10 cellular contexts compared by ENCODE assay signal in the genomic region with DNA sequence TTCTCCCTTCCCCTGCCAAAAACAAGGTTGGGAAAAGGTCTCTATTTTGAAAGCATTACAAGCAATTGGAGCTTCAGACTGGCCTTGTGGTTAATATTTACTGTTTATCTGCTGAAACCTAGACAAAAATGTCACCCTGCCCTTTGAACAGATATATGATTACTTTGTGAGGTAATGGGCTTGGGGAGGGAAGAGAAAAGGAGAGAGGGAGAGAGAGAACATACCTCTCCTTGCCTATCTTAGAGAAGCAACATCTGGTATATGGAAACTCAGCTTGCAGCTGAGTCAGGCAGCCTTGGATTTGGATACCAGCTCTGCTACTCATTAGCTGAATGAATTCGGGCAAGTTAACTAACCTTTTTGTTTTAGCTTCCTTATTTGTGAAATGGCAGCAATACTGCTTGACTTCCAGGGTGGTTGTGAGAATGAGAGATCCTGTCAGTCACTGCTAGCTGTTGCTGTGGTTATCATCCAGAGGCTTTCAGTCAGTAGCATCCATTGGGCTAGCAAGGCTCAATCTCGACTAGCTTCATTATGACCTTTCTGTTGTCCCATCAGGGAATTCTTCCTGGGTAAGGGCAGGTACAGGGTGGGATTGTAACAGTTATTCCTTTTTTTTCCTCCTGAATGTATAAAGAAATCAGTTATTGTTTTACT. TPM values are rescaled to one million over a fixed set of nuclear protein-coding genes. Genes with fewer than 3 reads are reported as not detected.
DNase-seq lines count a peak whose midpoint lies in the region; ATAC-seq and TF ChIP-seq lines count a peak whose summit lies in the region.
"Had no signal": no experiment of that assay in that cellular context is flagged by ENCODE, and none has a peak within 500 bp of the region (broad histone marks: within the 10 kb centered on the region; RNA-seq: fewer than 3 reads in every experiment).

No MANE protein-coding gene starts in this region.

- H3K79me2 ChIP-seq in SK-N-SH (ENCODE audit: insufficient read depth) (peaks cover 100% of the 10 kb centered on the region), trophoblast cell (ENCODE audit: control insufficient read depth, insufficient read depth, low read length, poor library complexity) (no peaks in the 10 kb centered on the region)

- H2AFZ ChIP-seq in SK-N-SH (ENCODE audit: low read depth), result no peak overlapping the region
- H2AFZ ChIP-seq in trophoblast cell (ENCODE audit: insufficient read depth, low read length, poor library complexity), result no peak overlapping the region

- no peak overlapping the region for H3K4ac ChIP-seq in trophoblast cell (ENCODE audit: low read depth, low read length)

- no peak overlapping the region for H4K8ac ChIP-seq in trophoblast cell (ENCODE audit: low read depth, low read length)

- WGBS in SK-N-SH (ENCODE audit: low lambda C conversion rate), result 94% methylated on average over 2 of the region's 2 CpGs
- WGBS in trophoblast cell (ENCODE audit: extremely low coverage, insufficient coverage, insufficient read length), result no CpG with 5 or more reads among the region's 2 CpGs

- H2BK12ac ChIP-seq in trophoblast cell (ENCODE audit: low read length), result no peak overlapping the region

- H3K23ac ChIP-seq in trophoblast cell (ENCODE audit: low read length), result no peak overlapping the region

- no peak overlapping the region for H4K91ac ChIP-seq in trophoblast cell (ENCODE audit: low read depth, low read length)

- no peak for TF ChIP-seq RAD21 in SK-N-SH (IDR thresholded peaks at IDR 0.05; ENCODE audit: low read length)

- H3K4me3 ChIP-seq in SK-N-SH (ENCODE audit: low read depth in 2 of 2, low read length in 1 of 2), result no peak overlapping the region
- H3K4me3 ChIP-seq in fibroblast of pulmonary artery (replicated peaks; ENCODE audit: low read depth, low read length), result no peak overlapping the region
- H3K4me3 ChIP-seq in trophoblast cell (ENCODE audit: low read depth, low read length), result no peak overlapping the region

- CTCF ChIA-PET in SK-N-SH (lab: Yijun Ruan, JAX), result interaction anchor here (1.1 kb wide), 1 partner anchor 8 kb away, joined by 3 read pairs; no protein-coding TSS in a partner anchor

- no peak overlapping the region for H4K12ac ChIP-seq in trophoblast cell (ENCODE audit: low read depth, low read length)

- H3K27me3 ChIP-seq in SK-N-SH (ENCODE audit: insufficient read depth) (no peaks in the 10 kb centered on the region), trophoblast cell (ENCODE audit: insufficient read depth, low read length) (no peaks in the 10 kb centered on the region)

- peak; percentile 12 for DNase-seq in EL
- DNase-seq in SK-N-SH, result no peak
- peak; percentile 27 for DNase-seq in fibroblast of pulmonary artery (ENCODE audit: low read depth)
- peak; percentile 10 to 33 for DNase-seq in trophoblast cell
- no peak for DNase-seq in GM13976 (ENCODE audit: low spot score)
- no peak for DNase-seq in NCI-H526 (lab: John Stamatoyannopoulos, UW)
- DNase-seq: amygdala, T-helper 17 cell had no signal

- no peaks in the 10 kb centered on the region for H3K79me1 ChIP-seq in trophoblast cell (ENCODE audit: low read length)

- no peak overlapping the region for H2BK5ac ChIP-seq in trophoblast cell (ENCODE audit: low read depth, low read length, poor library complexity)

- H3K36me3 ChIP-seq in SK-N-SH (replicated peaks in 1 of 2; ENCODE audit: control insufficient read depth in 1 of 2, insufficient read depth in 2 of 2, low read length in 1 of 2), result peaks cover 13 to 26% of the 10 kb centered on the region in 2 experiments
- peaks cover 0 to 2% of the 10 kb centered on the region in 2 experiments for H3K36me3 ChIP-seq in trophoblast cell (ENCODE audit: control insufficient read depth in 1 of 2, insufficient read depth in 2 of 2, low read length in 2 of 2)

- H3K18ac ChIP-seq in trophoblast cell (ENCODE audit: low read length), result no peak overlapping the region

- no peaks in the 10 kb centered on the region for H3K9me3 ChIP-seq in SK-N-SH
- H3K9me3 ChIP-seq in trophoblast cell (ENCODE audit: insufficient read depth, low read depth, low read length), result no peaks in the 10 kb centered on the region

- H2BK120ac ChIP-seq in trophoblast cell (ENCODE audit: insufficient read depth, low read length, poor library complexity), result no peak overlapping the region

- H3K9ac ChIP-seq in SK-N-SH (no peak overlapping the region), trophoblast cell (ENCODE audit: low read length) (no peak overlapping the region)

- POLR2A ChIA-PET in SK-N-SH (lab: Yijun Ruan, JAX), result no interaction called here

- H3F3A ChIP-seq in SK-N-SH (replicated peaks; ENCODE audit: insufficient read depth), result peaks cover 17% of the 10 kb centered on the region

- peaks cover 84% of the 10 kb centered on the region for H4K20me1 ChIP-seq in SK-N-SH (ENCODE audit: insufficient read depth)

- no peak for ATAC-seq in GM21423 (IDR thresholded peaks at IDR 0.05; ENCODE audit: unreplicated experiment)
- ATAC-seq: stimulated activated memory B cell treated with anti-CD40 and anti-IgM and Interleukin-4, amounts not matched to agents 10 μg/mL and 1 μg/mL and 100 μg/mL, for 72 hours; T-helper 17 cell had no signal

- no peak overlapping the region for H2AK5ac ChIP-seq in trophoblast cell (ENCODE audit: low read length)

- H3K4me2 ChIP-seq in SK-N-SH (no peak overlapping the region), trophoblast cell (ENCODE audit: low read length) (no peak overlapping the region)

- H3K4me1 ChIP-seq in SK-N-SH (ENCODE audit: control insufficient read depth in 1 of 2, insufficient read depth in 2 of 2, low read depth in 1 of 2, low read length in 1 of 2) (no peaks in the 10 kb centered on the region; a peak in 1 of 4 replicates), trophoblast cell (ENCODE audit: control insufficient read depth in 1 of 2, insufficient read depth in 2 of 2, low read length in 2 of 2) (no peaks in the 10 kb centered on the region)

- no peaks in the 10 kb centered on the region for H3K9me2 ChIP-seq in SK-N-SH

- no peak overlapping the region for H3K14ac ChIP-seq in trophoblast cell (ENCODE audit: low read length)

- TF ChIP-seq EP300 in SK-N-SH (IDR thresholded peaks at IDR 0.05; ENCODE audit: borderline replicate concordance in 1 of 2, low read depth in 1 of 2, low read length in 1 of 2), result no peak

- TF ChIP-seq CTCF in SK-N-SH (IDR thresholded peaks at IDR 0.05) (no peak), fibroblast of pulmonary artery (IDR thresholded peaks at IDR 0.05; ENCODE audit: low read length, missing control alignments) (no peak), GM13976 (IDR thresholded peaks at IDR 0.05; ENCODE audit: borderline replicate concordance, control extremely low read depth, extremely low read depth, insufficient read depth, missing control alignments) (no peak)

- in situ Hi-C loops in GM13976 (cut with MboI; ENCODE audit: low sequenced_read_pairs, unreplicated experiment), result no loop called here

- H3K27ac ChIP-seq in SK-N-SH (ENCODE audit: low read depth in 2 of 2, low read length in 1 of 2) (peak overlapping the region; percentile 13 to 17; a peak in 1 of 4 replicates), trophoblast cell (ENCODE audit: low read depth, low read length) (no peak overlapping the region)

TF ChIP-seq in SK-N-SH, 30 proteins besides CTCF, POLR2A, EP300 and RAD21:
- TF ChIP-seq, protein P1, sequence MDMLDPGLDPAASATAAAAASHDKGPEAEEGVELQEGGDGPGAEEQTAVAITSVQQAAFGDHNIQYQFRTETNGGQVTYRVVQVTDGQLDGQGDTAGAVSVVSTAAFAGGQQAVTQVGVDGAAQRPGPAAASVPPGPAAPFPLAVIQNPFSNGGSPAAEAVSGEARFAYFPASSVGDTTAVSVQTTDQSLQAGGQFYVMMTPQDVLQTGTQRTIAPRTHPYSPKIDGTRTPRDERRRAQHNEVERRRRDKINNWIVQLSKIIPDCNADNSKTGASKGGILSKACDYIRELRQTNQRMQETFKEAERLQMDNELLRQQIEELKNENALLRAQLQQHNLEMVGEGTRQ (IDR thresholded peaks at IDR 0.05; ENCODE audit: borderline replicate concordance, low read depth, low read length), result no peak
- no peak for TF ChIP-seq RCOR1 (IDR thresholded peaks at IDR 0.05; ENCODE audit: low read length)
- no peak for TF ChIP-seq GATA2 (CRISPR knock-in tag; IDR thresholded peaks at IDR 0.05)
- no peak for TF ChIP-seq TCF12 (IDR thresholded peaks at IDR 0.05)
- no peak for TF ChIP-seq SMC3 (IDR thresholded peaks at IDR 0.05; ENCODE audit: low read depth, low read length)
- TF ChIP-seq, protein P2, sequence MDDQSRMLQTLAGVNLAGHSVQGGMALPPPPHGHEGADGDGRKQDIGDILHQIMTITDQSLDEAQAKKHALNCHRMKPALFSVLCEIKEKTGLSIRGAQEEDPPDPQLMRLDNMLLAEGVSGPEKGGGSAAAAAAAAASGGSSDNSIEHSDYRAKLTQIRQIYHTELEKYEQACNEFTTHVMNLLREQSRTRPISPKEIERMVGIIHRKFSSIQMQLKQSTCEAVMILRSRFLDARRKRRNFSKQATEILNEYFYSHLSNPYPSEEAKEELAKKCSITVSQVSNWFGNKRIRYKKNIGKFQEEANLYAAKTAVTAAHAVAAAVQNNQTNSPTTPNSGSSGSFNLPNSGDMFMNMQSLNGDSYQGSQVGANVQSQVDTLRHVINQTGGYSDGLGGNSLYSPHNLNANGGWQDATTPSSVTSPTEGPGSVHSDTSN (IDR thresholded peaks at IDR 0.05), result no peak
- TF ChIP-seq JUND (IDR thresholded peaks at IDR 0.05), result no peak
- TF ChIP-seq, protein P3, sequence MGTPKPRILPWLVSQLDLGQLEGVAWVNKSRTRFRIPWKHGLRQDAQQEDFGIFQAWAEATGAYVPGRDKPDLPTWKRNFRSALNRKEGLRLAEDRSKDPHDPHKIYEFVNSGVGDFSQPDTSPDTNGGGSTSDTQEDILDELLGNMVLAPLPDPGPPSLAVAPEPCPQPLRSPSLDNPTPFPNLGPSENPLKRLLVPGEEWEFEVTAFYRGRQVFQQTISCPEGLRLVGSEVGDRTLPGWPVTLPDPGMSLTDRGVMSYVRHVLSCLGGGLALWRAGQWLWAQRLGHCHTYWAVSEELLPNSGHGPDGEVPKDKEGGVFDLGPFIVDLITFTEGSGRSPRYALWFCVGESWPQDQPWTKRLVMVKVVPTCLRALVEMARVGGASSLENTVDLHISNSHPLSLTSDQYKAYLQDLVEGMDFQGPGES (IDR thresholded peaks at IDR 0.05; ENCODE audit: low read depth, low read length), result no peak
TF ChIP-seq in SK-N-SH: peak in this region for 0.

RNA-seq across cellular contexts. Expression of a gene that starts 41.1 kb away (rescaled TPM):
- polyA plus RNA-seq in SK-N-SH (2012; rRNA removed), result 9.0 and 11.9 TPM in 2 replicates
- 10.7 and 13.0 TPM in 2 replicates for polyA plus RNA-seq in SK-N-SH (2012; cell fraction: cytosol; rRNA removed)
- polyA plus RNA-seq in SK-N-SH (2012; cell fraction: nucleus; rRNA removed), result 11.9 and 20.4 TPM in 2 replicates
- polyA plus RNA-seq in trophoblast cell (2013), result 10.5 and 12.0 TPM in 2 replicates

Comparison
In these comparisons a context has a peak if more than half of its experiments do, and no peak if none do; other contexts are left out.
1. DNase-seq: peak in EL (single experiment), fibroblast of pulmonary artery (single experiment) and trophoblast cell (2 of 2); none in SK-N-SH (single experiment), GM13976 (single experiment) and NCI-H526 (0 of 2).